8 cellular contexts compared by ENCODE assay signal in the genomic region with DNA sequence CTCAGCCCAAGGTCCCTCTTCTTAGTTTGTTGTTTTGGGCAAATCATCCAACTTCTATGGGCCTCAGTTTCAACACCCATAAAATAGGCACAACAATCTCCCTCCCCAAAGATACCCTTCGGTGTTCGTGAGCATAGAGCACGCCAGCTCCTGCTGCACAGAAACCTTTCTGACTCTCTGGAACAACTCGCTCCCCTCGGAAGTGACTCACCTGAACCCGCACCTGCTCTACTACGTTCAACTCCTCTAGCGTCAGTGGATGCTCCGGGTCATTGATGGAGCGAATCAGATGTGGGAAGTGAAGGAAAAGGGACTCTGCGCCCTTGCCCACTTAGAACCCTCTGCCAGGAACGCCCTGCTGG. TPM values are rescaled to one million over a fixed set of nuclear protein-coding genes. Genes with fewer than 3 reads are reported as not detected.
DNase-seq lines count a peak whose midpoint lies in the region; ATAC-seq and TF ChIP-seq lines count a peak whose summit lies in the region.

No MANE protein-coding gene starts in this region.

- intact Hi-C loops in vagina (cut with DNase I) = no loop called here

- TF ChIP-seq CTCF in AG04449 (IDR thresholded peaks at IDR 0.05; ENCODE audit: insufficient read depth, low read length, missing control alignments) = no peak
- no peak for TF ChIP-seq CTCF in neutrophil (IDR thresholded peaks at IDR 0.05)
- TF ChIP-seq CTCF in vagina (IDR thresholded peaks at IDR 0.05) = no peak

- POLR2A ChIA-PET in AG04449 (lab: Yijun Ruan, JAX) = no interaction called here
- POLR2A ChIA-PET in T-cell (lab: Charles Lee) = interaction anchor here in 1 of 2 donors (0.5 kb wide), 1 partner anchor 65 kb away, joined by 4 read pairs; no protein-coding TSS in a partner anchor

- H3K27ac Mint-ChIP-seq in T-cell = peak overlapping the region; percentile 92 to 96

- no peaks in the 10 kb centered on the region for H3K27me3 Mint-ChIP-seq in T-cell

- H3K36me3 Mint-ChIP-seq in T-cell = peaks cover 20% of the 10 kb centered on the region

- H3K27ac ChIP-seq in effector memory CD4-positive, alpha-beta T cell (ENCODE audit: insufficient read depth, low read length, poor library complexity, severe bottlenecking) = peak overlapping the region; percentile 92
- H3K27ac ChIP-seq in neutrophil (peak overlapping the region; percentile 86), vagina (peak overlapping the region; percentile 90)

- CTCF ChIA-PET in AG04449 (lab: Yijun Ruan, JAX) = interaction anchor here (0.6 to 2.4 kb wide), 4 partner anchors 9 to 38 kb away, joined by 3 to 16 read pairs (median 4); no protein-coding TSS in a partner anchor
- CTCF ChIA-PET in T-cell (lab: Charles Lee) = interaction anchor here in 1 of 2 donors (0.6 kb wide), 1 partner anchor 41 kb away, joined by 3 read pairs; no protein-coding TSS in a partner anchor

- peak overlapping the region; percentile 96 to 98 (median 97) for H3K4me3 Mint-ChIP-seq in T-cell

- ATAC-seq in T-cell (replicated peaks in 1 of 4) = peak in 3 of 4 experiments; percentile 56 to 61 (median 60)

- no peaks in the 10 kb centered on the region for H3K27me3 ChIP-seq in HAP-1 (ENCODE audit: low read depth)
- no peaks in the 10 kb centered on the region for H3K27me3 ChIP-seq in effector memory CD4-positive, alpha-beta T cell (replicated peaks; ENCODE audit: control insufficient read depth, insufficient read depth, low read length, poor library complexity, severe bottlenecking)
- H3K27me3 ChIP-seq in neutrophil = no peaks in the 10 kb centered on the region
- no peaks in the 10 kb centered on the region for H3K27me3 ChIP-seq in vagina

- H3K9me3 ChIP-seq in HAP-1 = no peaks in the 10 kb centered on the region
- H3K9me3 ChIP-seq in effector memory CD4-positive, alpha-beta T cell (ENCODE audit: control insufficient read depth, low read length) = no peaks in the 10 kb centered on the region
- H3K9me3 ChIP-seq in neutrophil = no peaks in the 10 kb centered on the region
- no peaks in the 10 kb centered on the region for H3K9me3 ChIP-seq in vagina

- in situ Hi-C loops in HAP-1 (cut with MboI; ENCODE audit: low sequenced_read_pairs) = no loop called here

- TF ChIP-seq POLR2A in vagina (IDR thresholded peaks at IDR 0.05) = no peak

- H3K4me1 Mint-ChIP-seq in T-cell = peaks cover 54 to 63% (median 54%) of the 10 kb centered on the region in 3 donors

- no peaks in the 10 kb centered on the region for H3K9me3 Mint-ChIP-seq in T-cell

- DNase-seq in AG04449 (ENCODE audit: low read depth, low spot score) = no peak
- DNase-seq in HAP-1 (ENCODE audit: low spot score in 2 of 2) = no peak
- DNase-seq in T-cell = no peak
- DNase-seq in effector memory CD4-positive, alpha-beta T cell = no peak
- DNase-seq in vagina (ENCODE audit: extremely low spot score in 2 of 2) = no peak
- no peak for DNase-seq in NCI-H1694 (lab: John Stamatoyannopoulos, UW)
- no peak for DNase-seq in NCI-H1417 treated with DMSO at 0.1 percent for 48 hours (lab: John Stamatoyannopoulos, UW)

- H3K36me3 ChIP-seq in HAP-1 (replicated peaks) (peaks cover 3% of the 10 kb centered on the region; the same call in 1 of the 2 replicates), neutrophil (peaks cover 17% of the 10 kb centered on the region), vagina (peaks cover 0 to 5% of the 10 kb centered on the region in 2 donors)
- H3K36me3 ChIP-seq in effector memory CD4-positive, alpha-beta T cell (ENCODE audit: control insufficient read depth, insufficient read depth, low read length) = peaks cover 7% of the 10 kb centered on the region

- H3K4me1 ChIP-seq in HAP-1 (peaks cover 5% of the 10 kb centered on the region), neutrophil (ENCODE audit: control insufficient read depth in 1 of 2, insufficient read depth in 1 of 2, low read depth in 1 of 2, low read length in 1 of 2) (peaks cover 20 to 23% of the 10 kb centered on the region in 2 experiments), vagina (peaks cover 55% of the 10 kb centered on the region)
- H3K4me1 ChIP-seq in effector memory CD4-positive, alpha-beta T cell (ENCODE audit: control insufficient read depth, insufficient read depth, low read length, poor library complexity, severe bottlenecking) = peaks cover 21% of the 10 kb centered on the region

- H3K4me3 ChIP-seq in AG04449 (ENCODE audit: low read depth, low read length) (peak overlapping the region; percentile 97), HAP-1 (peak overlapping the region; percentile 71), neutrophil (ENCODE audit: low read depth in 1 of 2, low read length in 1 of 2) (peak overlapping the region; percentile 84 to 92), vagina (peak overlapping the region; percentile 73 to 94)
- H3K4me3 ChIP-seq in effector memory CD4-positive, alpha-beta T cell (ENCODE audit: insufficient read depth, low read depth, low read length, poor library complexity, severe bottlenecking) = peak overlapping the region; percentile 97

RNA-seq across cellular contexts. Expression of a gene that starts 0.4 kb away (rescaled TPM):
- total RNA-seq in T-cell (10 to 100 TPM; 55.3 to 66.8 (median 62.4) TPM), vagina (105 TPM)

RNA-seq across cellular contexts. Expression of a gene that starts 1.6 kb away (rescaled TPM):
- 10 to 100 TPM; 35.3 to 56.5 (median 50.2) TPM for total RNA-seq in T-cell
- total RNA-seq in vagina = 55.7 TPM

RNA-seq across cellular contexts. Expression of a gene that starts 8.4 kb away (rescaled TPM):
- total RNA-seq in T-cell (1 to 10 TPM in 1 of 5 donors, under 1 TPM in 3, not detected in 1; 0.28 to 1.1 (median 0.53) TPM), vagina (49.1 TPM)

RNA-seq across cellular contexts. Expression of a gene that starts 15.1 kb away (rescaled TPM):
- total RNA-seq in T-cell = not detected
- 0.25 TPM for total RNA-seq in vagina

RNA-seq across cellular contexts. Expression of a gene that starts 27.3 kb away (rescaled TPM):
- under 1 TPM; 0.10 to 0.88 (median 0.58) TPM for total RNA-seq in T-cell
- 0.98 TPM for total RNA-seq in vagina

Comparison
In these comparisons a context has a peak if more than half of its experiments do, and no peak if none do; other contexts are left out.
1. RNA of a gene that starts 8.4 kb away (total RNA-seq): 49.1 TPM in vagina (single experiment); 0.28 to 1.1 TPM in T-cell; every median in the first group is over 10 times any median in the second.
2. Peak in every context shown above with its lines, with median percentiles within 50 percentile points of each other: H3K4me3 ChIP-seq and H3K27ac ChIP-seq.